In genomic region chr9:127131871-127132270, GRCh38 we compare ENCODE assay signal across 12 cellular contexts. TPM values are rescaled to one million over a fixed set of nuclear protein-coding genes. Genes with fewer than 3 reads are reported as not detected.
DNase-seq lines count a peak whose midpoint lies in the region; ATAC-seq and TF ChIP-seq lines count a peak whose summit lies in the region.
"Had no signal": no experiment of that assay in that cellular context is flagged by ENCODE, and none has a peak within 500 bp of the region (broad histone marks: within the 10 kb centered on the region; RNA-seq: fewer than 3 reads in every experiment).

No MANE protein-coding gene starts in this region.

- H3K27ac ChIP-seq in AG04450 (ENCODE audit: low read depth, low read length) (peak overlapping the region; percentile 96), Panc1 (ENCODE audit: low read length) (no peak overlapping the region), epithelial cell of prostate (peak overlapping the region; percentile 39)

- ATAC-seq in Panc1: no peak
- ATAC-seq in left lobe of liver: no peak
- ATAC-seq: activated T-cell treated with anti-CD3 and anti-CD28 coated beads, Interleukin-2, amount 50 U/mL, for 4 hours had no signal

- CTCF ChIA-PET in AG04450 (lab: Charles Lee): interaction anchor here (2.2 kb wide), 1 partner anchor 167 kb away, joined by 5 read pairs; no protein-coding TSS in a partner anchor
- CTCF ChIA-PET in Panc1 (lab: Charles Lee): no interaction called here

- H3K27me3 ChIP-seq in AG04450 (ENCODE audit: control insufficient read depth, insufficient read depth, low read length) (no peaks in the 10 kb centered on the region), Panc1 (ENCODE audit: control insufficient read depth, insufficient read depth, low read length) (no peaks in the 10 kb centered on the region), HAP-1 (ENCODE audit: low read depth) (no peaks in the 10 kb centered on the region)

- TF ChIP-seq CTCF in AG04450 (IDR thresholded peaks at IDR 0.05; ENCODE audit: low read depth, low read length) (no peak), Panc1 (IDR thresholded peaks at IDR 0.05) (no peak), CD14-positive monocyte (IDR thresholded peaks at IDR 0.05) (no peak)

- no peaks in the 10 kb centered on the region for H3K9me3 Mint-ChIP-seq in CD14-positive monocyte
- H3K9me3 Mint-ChIP-seq: activated T-cell treated with anti-CD3 and anti-CD28 coated beads, Interleukin-2, amount 50 U/mL, for 4 hours; naive B cell had no signal

- no TSS peak for BruUV-seq in Panc1 (replicated peaks; lab: Mats Ljungman, UMichigan)

- H3K4me1 Mint-ChIP-seq in CD14-positive monocyte: peaks cover 19% of the 10 kb centered on the region

- peaks cover 6 to 13% (median 6%) of the 10 kb centered on the region in 3 donors for H3K27me3 Mint-ChIP-seq in CD14-positive monocyte (ENCODE audit: low read depth in 3 of 3)

- intact Hi-C loops in Panc1 (cut with micrococcal nuclease; ENCODE audit: unreplicated experiment) (no loop called here), CD14-positive monocyte (cut with micrococcal nuclease) (no loop called here)

- DNase-seq in AG04450 (ENCODE audit: low read depth, low spot score): peak; percentile 43
- peak; percentile 5 for DNase-seq in Panc1 (ENCODE audit: low read depth, low spot score)
- DNase-seq in epithelial cell of prostate (ENCODE audit: low read depth, low spot score): no peak
- peak; percentile 65 for DNase-seq in myocyte (ENCODE audit: low read depth)
- no peak for DNase-seq in CD14-positive monocyte (ENCODE audit: low spot score)
- DNase-seq in NCI-H1105 (lab: John Stamatoyannopoulos, UW): no peak
- DNase-seq in HAP-1 (ENCODE audit: low spot score in 2 of 2): no peak
- no peak for DNase-seq in left lobe of liver (ENCODE audit: low spot score)
- DNase-seq: activated T-cell treated with anti-CD3 and anti-CD28 coated beads, Interleukin-2, amount 50 U/mL, for 4 hours; naive B cell; NCI-H187 treated with DMSO at 0.1 percent for 48 hours had no signal

- no peak overlapping the region for H3K4me3 ChIP-seq in AG04450 (ENCODE audit: low read depth, low read length)
- no peak overlapping the region for H3K4me3 ChIP-seq in Panc1 (ENCODE audit: low read depth in 2 of 2, low read length in 2 of 2)
- H3K4me3 ChIP-seq in HAP-1: no peak overlapping the region

- H3K4me3 Mint-ChIP-seq in CD14-positive monocyte: no peak overlapping the region
- H3K4me3 Mint-ChIP-seq: activated T-cell treated with anti-CD3 and anti-CD28 coated beads, Interleukin-2, amount 50 U/mL, for 4 hours had no signal

- no peaks in the 10 kb centered on the region for H3K36me3 ChIP-seq in Panc1 (ENCODE audit: control insufficient read depth, insufficient read depth, low read length)
- no peaks in the 10 kb centered on the region for H3K36me3 ChIP-seq in HAP-1 (replicated peaks)

- H3K4me1 ChIP-seq in Panc1 (ENCODE audit: control insufficient read depth, insufficient read depth, low read length) (no peaks in the 10 kb centered on the region; the same call in 1 of the 2 replicates), HAP-1 (no peaks in the 10 kb centered on the region)

- H3K36me3 Mint-ChIP-seq in CD14-positive monocyte: no peaks in the 10 kb centered on the region

- in situ Hi-C loops in Panc1 (cut with HindIII; ENCODE audit: low pct_unique_long_range_greater_than_20kb, low sequenced_read_pairs): no loop called here
- in situ Hi-C loops in HAP-1 (cut with MboI; ENCODE audit: low sequenced_read_pairs): no loop called here

- POLR2A ChIA-PET in AG04450 (lab: Yijun Ruan, JAX) (interaction anchor here (0.7 to 2.1 kb wide), 4 partner anchors 10 to 66 kb away, joined by 3 to 33 read pairs (median 6); partner anchors contain the start of gene ANGPTL2), Panc1 (lab: Charles Lee) (no interaction called here)

- H3K27ac Mint-ChIP-seq in CD14-positive monocyte: peak overlapping the region in 1 of 7 donors; percentile 25
- H3K27ac Mint-ChIP-seq: naive B cell had no signal

- H3K9me3 ChIP-seq in AG04450 (ENCODE audit: control insufficient read depth, insufficient read depth, low read length): no peaks in the 10 kb centered on the region
- H3K9me3 ChIP-seq in Panc1 (ENCODE audit: control insufficient read depth, insufficient read depth, low read depth, low read length): no peaks in the 10 kb centered on the region
- H3K9me3 ChIP-seq in HAP-1: no peaks in the 10 kb centered on the region

RNA-seq across cellular contexts. Expression of gene ANGPTL2, which starts 9.4 kb away (rescaled TPM):
- 107 and 108 TPM in 2 replicates for polyA plus RNA-seq in AG04450 (2011; rRNA removed)
- polyA minus RNA-seq in AG04450 (2011; rRNA and poly(A)+ RNA removed): 64.2 and 76.5 TPM in 2 replicates
- total RNA-seq in Panc1 (2021; ENCODE audit: unreplicated experiment): 0.08 TPM
- polyA plus RNA-seq in Panc1 (2012; ENCODE audit: insufficient read length): not detected
- total RNA-seq in myocyte: 68.3 and 80.6 TPM in 2 replicates
- 60.8 TPM for polyA plus RNA-seq in myocyte (2012)
- polyA plus RNA-seq in CD14-positive monocyte: not detected
- total RNA-seq in left lobe of liver: 2.8 TPM
- total RNA-seq: T-helper 1 cell treated with Interleukin-12 subunit alpha and Interleukin-12 subunit beta and Interleukin-4 antibody, amounts not matched to agents 30 ng/mL and 1 ng/mL, for 36 hours had no signal

Comparison
In these comparisons a context has a peak if more than half of its experiments do, and no peak if none do; other contexts are left out.
1. DNase-seq: peak in AG04450 (single experiment), Panc1 (single experiment) and myocyte (single experiment); none in epithelial cell of prostate (single experiment), CD14-positive monocyte (single experiment), NCI-H1105 (single experiment), HAP-1 (0 of 2) and left lobe of liver (single experiment).
2. RNA of gene ANGPTL2, which starts 9.4 kb away (total RNA-seq): 68.3 to 80.6 TPM in myocyte; 2.8 TPM in left lobe of liver (single experiment) and 0.08 TPM in Panc1 (single experiment); every median in the first group is over 10 times any median in the second.